Comparison of ENCODE assay signal across 1 cellular context in genomic region chr1:178057131-178057765, GRCh38.
TF ChIP-seq lines count a peak whose summit lies in the region.

No MANE protein-coding gene starts in this region.

TF ChIP-seq in GM23338, 12 proteins besides CTCF, POLR2A, EP300 and RAD21 (continued from another document):
- no peak for TF ChIP-seq ZNF462 (CRISPR knock-in tag; IDR thresholded peaks at IDR 0.05)
- TF ChIP-seq, protein P1, sequence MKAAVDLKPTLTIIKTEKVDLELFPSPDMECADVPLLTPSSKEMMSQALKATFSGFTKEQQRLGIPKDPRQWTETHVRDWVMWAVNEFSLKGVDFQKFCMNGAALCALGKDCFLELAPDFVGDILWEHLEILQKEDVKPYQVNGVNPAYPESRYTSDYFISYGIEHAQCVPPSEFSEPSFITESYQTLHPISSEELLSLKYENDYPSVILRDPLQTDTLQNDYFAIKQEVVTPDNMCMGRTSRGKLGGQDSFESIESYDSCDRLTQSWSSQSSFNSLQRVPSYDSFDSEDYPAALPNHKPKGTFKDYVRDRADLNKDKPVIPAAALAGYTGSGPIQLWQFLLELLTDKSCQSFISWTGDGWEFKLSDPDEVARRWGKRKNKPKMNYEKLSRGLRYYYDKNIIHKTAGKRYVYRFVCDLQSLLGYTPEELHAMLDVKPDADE (IDR thresholded peaks at IDR 0.05), result no peak
- TF ChIP-seq, protein P2, sequence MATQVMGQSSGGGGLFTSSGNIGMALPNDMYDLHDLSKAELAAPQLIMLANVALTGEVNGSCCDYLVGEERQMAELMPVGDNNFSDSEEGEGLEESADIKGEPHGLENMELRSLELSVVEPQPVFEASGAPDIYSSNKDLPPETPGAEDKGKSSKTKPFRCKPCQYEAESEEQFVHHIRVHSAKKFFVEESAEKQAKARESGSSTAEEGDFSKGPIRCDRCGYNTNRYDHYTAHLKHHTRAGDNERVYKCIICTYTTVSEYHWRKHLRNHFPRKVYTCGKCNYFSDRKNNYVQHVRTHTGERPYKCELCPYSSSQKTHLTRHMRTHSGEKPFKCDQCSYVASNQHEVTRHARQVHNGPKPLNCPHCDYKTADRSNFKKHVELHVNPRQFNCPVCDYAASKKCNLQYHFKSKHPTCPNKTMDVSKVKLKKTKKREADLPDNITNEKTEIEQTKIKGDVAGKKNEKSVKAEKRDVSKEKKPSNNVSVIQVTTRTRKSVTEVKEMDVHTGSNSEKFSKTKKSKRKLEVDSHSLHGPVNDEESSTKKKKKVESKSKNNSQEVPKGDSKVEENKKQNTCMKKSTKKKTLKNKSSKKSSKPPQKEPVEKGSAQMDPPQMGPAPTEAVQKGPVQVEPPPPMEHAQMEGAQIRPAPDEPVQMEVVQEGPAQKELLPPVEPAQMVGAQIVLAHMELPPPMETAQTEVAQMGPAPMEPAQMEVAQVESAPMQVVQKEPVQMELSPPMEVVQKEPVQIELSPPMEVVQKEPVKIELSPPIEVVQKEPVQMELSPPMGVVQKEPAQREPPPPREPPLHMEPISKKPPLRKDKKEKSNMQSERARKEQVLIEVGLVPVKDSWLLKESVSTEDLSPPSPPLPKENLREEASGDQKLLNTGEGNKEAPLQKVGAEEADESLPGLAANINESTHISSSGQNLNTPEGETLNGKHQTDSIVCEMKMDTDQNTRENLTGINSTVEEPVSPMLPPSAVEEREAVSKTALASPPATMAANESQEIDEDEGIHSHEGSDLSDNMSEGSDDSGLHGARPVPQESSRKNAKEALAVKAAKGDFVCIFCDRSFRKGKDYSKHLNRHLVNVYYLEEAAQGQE (IDR thresholded peaks at IDR 0.05; ENCODE audit: unreplicated experiment), result no peak
